9 cellular contexts compared by ENCODE assay signal in the genomic region with DNA sequence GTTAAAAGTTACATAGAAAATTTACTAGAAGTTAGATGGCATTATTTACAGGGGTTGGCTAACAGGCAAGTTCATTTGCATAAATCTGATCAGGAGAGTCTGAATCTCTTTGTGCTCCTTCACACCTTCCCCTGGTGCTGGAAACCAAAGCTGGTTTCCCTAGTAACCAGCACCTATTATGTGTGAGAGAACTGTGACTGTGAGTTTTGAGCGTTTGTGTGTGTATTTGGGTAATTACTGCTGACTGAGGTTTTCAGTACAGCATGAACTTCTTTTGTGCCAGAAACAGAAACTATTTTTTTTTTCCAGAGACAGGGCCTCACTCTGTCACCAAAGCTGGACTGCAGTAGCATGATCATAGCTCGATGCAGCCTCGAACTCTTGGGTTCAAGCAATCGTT. TPM values are rescaled to one million over a fixed set of nuclear protein-coding genes. Genes with fewer than 3 reads are reported as not detected.
DNase-seq lines count a peak whose midpoint lies in the region; ATAC-seq and TF ChIP-seq lines count a peak whose summit lies in the region.
"Had no signal": no experiment of that assay in that cellular context is flagged by ENCODE, and none has a peak within 500 bp of the region (broad histone marks: within the 10 kb centered on the region; RNA-seq: fewer than 3 reads in every experiment).

No MANE protein-coding gene starts in this region.

- CTCF ChIA-PET in CD8-positive, alpha-beta T cell (lab: Charles Lee): interaction anchor here (1.1 kb wide), 1 partner anchor 66 kb away, joined by 3 read pairs; a partner anchor contains a TSS
- CTCF ChIA-PET in activated CD4-positive, alpha-beta memory T cell treated with anti-CD3 and anti-CD28 coated beads for 36 hours (lab: Charles Lee): interaction anchor here (1.2 to 3.0 kb wide), 3 partner anchors 21 to 77 kb away, joined by 3 to 14 read pairs (median 3); no protein-coding TSS in a partner anchor

- H3K27me3 Mint-ChIP-seq in CD8-positive, alpha-beta T cell (ENCODE audit: low read depth): peaks cover 5% of the 10 kb centered on the region
- peaks cover 24% of the 10 kb centered on the region for H3K27me3 Mint-ChIP-seq in T-helper 2 cell treated with Interferon-gamma antibody and Interleukin-4, amounts not matched to agents 5 μg/mL and 100 μg/mL, for 36 hours (ENCODE audit: low read depth)
- H3K27me3 Mint-ChIP-seq in activated CD4-positive, alpha-beta memory T cell treated with anti-CD3 and anti-CD28 coated beads for 36 hours: no peaks in the 10 kb centered on the region

- intact Hi-C loops in CD8-positive, alpha-beta T cell (cut with DNase I, micrococcal nuclease): loop anchor here in 1 of 2 experiments (5.0 kb wide), 2 partner anchors 70 to 195 kb away; no protein-coding TSS in a partner anchor
- intact Hi-C loops in esophagus muscularis mucosa (cut with DNase I): no loop called here
- intact Hi-C loops in activated CD4-positive, alpha-beta memory T cell treated with anti-CD3 and anti-CD28 coated beads for 36 hours (cut with micrococcal nuclease): no loop called here

- H3K27ac Mint-ChIP-seq in CD8-positive, alpha-beta T cell: no peak overlapping the region
- H3K27ac Mint-ChIP-seq in T-helper 2 cell treated with Interferon-gamma antibody and Interleukin-4, amounts not matched to agents 5 μg/mL and 100 μg/mL, for 36 hours: no peak overlapping the region
- H3K27ac Mint-ChIP-seq in activated CD4-positive, alpha-beta memory T cell treated with anti-CD3 and anti-CD28 coated beads for 36 hours: no peak overlapping the region
- H3K27ac Mint-ChIP-seq: activated naive CD8-positive, alpha-beta T cell had no signal

- H3K27ac ChIP-seq in CD8-positive, alpha-beta T cell (ENCODE audit: low read depth, low read length): no peak overlapping the region
- peak overlapping the region; percentile 30 to 62 (median 42) for H3K27ac ChIP-seq in esophagus muscularis mucosa (replicated peaks in 1 of 4)

- POLR2A ChIA-PET in CD8-positive, alpha-beta T cell (lab: Charles Lee): no interaction called here
- POLR2A ChIA-PET in activated CD4-positive, alpha-beta memory T cell treated with anti-CD3 and anti-CD28 coated beads for 36 hours (lab: Charles Lee): interaction anchor here (0.6 to 0.7 kb wide), 2 partner anchors 11 to 74 kb away, joined by 3 to 4 read pairs; no protein-coding TSS in a partner anchor

- WGBS in esophagus muscularis mucosa: 43% methylated on average over 4 of the region's 4 CpGs

- H3K4me3 Mint-ChIP-seq in CD8-positive, alpha-beta T cell: no peak overlapping the region
- H3K4me3 Mint-ChIP-seq in T-helper 2 cell treated with Interferon-gamma antibody and Interleukin-4, amounts not matched to agents 5 μg/mL and 100 μg/mL, for 36 hours: no peak overlapping the region
- H3K4me3 Mint-ChIP-seq in activated CD4-positive, alpha-beta memory T cell treated with anti-CD3 and anti-CD28 coated beads for 36 hours: no peak overlapping the region
- H3K4me3 Mint-ChIP-seq: activated naive CD8-positive, alpha-beta T cell had no signal

- no peak for TF ChIP-seq EP300 in esophagus muscularis mucosa (IDR thresholded peaks at IDR 0.05)

- peaks cover 7% of the 10 kb centered on the region for H3K4me1 Mint-ChIP-seq in CD8-positive, alpha-beta T cell (ENCODE audit: low read depth)
- peaks cover 11% of the 10 kb centered on the region for H3K4me1 Mint-ChIP-seq in T-helper 2 cell treated with Interferon-gamma antibody and Interleukin-4, amounts not matched to agents 5 μg/mL and 100 μg/mL, for 36 hours (ENCODE audit: low read depth)
- H3K4me1 Mint-ChIP-seq in activated CD4-positive, alpha-beta memory T cell treated with anti-CD3 and anti-CD28 coated beads for 36 hours (ENCODE audit: low read depth): peaks cover 23% of the 10 kb centered on the region

- no peaks in the 10 kb centered on the region for H3K4me1 ChIP-seq in CD8-positive, alpha-beta T cell (ENCODE audit: insufficient read depth, low read length)
- peaks cover 15 to 49% (median 33%) of the 10 kb centered on the region in 4 donors for H3K4me1 ChIP-seq in esophagus muscularis mucosa

- no peaks in the 10 kb centered on the region for H3K9me3 ChIP-seq in CD8-positive, alpha-beta T cell (ENCODE audit: low read length)
- no peaks in the 10 kb centered on the region for H3K9me3 ChIP-seq in esophagus muscularis mucosa

- H3K36me3 ChIP-seq in CD8-positive, alpha-beta T cell (ENCODE audit: insufficient read depth, low read length): no peaks in the 10 kb centered on the region
- no peaks in the 10 kb centered on the region for H3K36me3 ChIP-seq in esophagus muscularis mucosa

- H3K4me3 ChIP-seq in CD8-positive, alpha-beta T cell (ENCODE audit: low read depth, low read length): no peak overlapping the region
- H3K4me3 ChIP-seq in esophagus muscularis mucosa: no peak overlapping the region

- peak; percentile 69 for ATAC-seq in CD8-positive, alpha-beta T cell
- ATAC-seq in GM19438 (IDR thresholded peaks at IDR 0.05; ENCODE audit: low read depth, unreplicated experiment) (peak; percentile 61), HG03280 (IDR thresholded peaks at IDR 0.05; ENCODE audit: unreplicated experiment) (peak; percentile 81)

- no peaks in the 10 kb centered on the region for H3K27me3 ChIP-seq in CD8-positive, alpha-beta T cell (ENCODE audit: insufficient read depth, low read length)
- no peaks in the 10 kb centered on the region for H3K27me3 ChIP-seq in esophagus muscularis mucosa

- DNase-seq in CD8-positive, alpha-beta T cell: peak in 3 of 7 experiments; percentile 4 to 28 (median 15)
- DNase-seq in esophagus muscularis mucosa (ENCODE audit: extremely low spot score): no peak
- no peak for DNase-seq in OCI-M1 (lab: John Stamatoyannopoulos, UW)
- DNase-seq in T-helper 2 cell treated with Interferon-gamma antibody and Interleukin-4, amounts not matched to agents 5 μg/mL and 100 μg/mL, for 36 hours (ENCODE audit: low spot score): no peak
- no peak for DNase-seq in NCI-H2227 treated with DMSO at 0.1 percent for 48 hours (lab: John Stamatoyannopoulos, UW)
- no peak for DNase-seq in activated CD4-positive, alpha-beta memory T cell treated with anti-CD3 and anti-CD28 coated beads for 36 hours

- TF ChIP-seq CTCF in CD8-positive, alpha-beta T cell (IDR thresholded peaks at IDR 0.05): no peak
- no peak for TF ChIP-seq CTCF in esophagus muscularis mucosa (IDR thresholded peaks at IDR 0.05)

- no peak for TF ChIP-seq POLR2A in esophagus muscularis mucosa (IDR thresholded peaks at IDR 0.05; ENCODE audit: low read depth)

- H3K36me3 Mint-ChIP-seq in CD8-positive, alpha-beta T cell: no peaks in the 10 kb centered on the region
- H3K36me3 Mint-ChIP-seq in T-helper 2 cell treated with Interferon-gamma antibody and Interleukin-4, amounts not matched to agents 5 μg/mL and 100 μg/mL, for 36 hours (ENCODE audit: low read depth): no peaks in the 10 kb centered on the region
- no peaks in the 10 kb centered on the region for H3K36me3 Mint-ChIP-seq in activated CD4-positive, alpha-beta memory T cell treated with anti-CD3 and anti-CD28 coated beads for 36 hours
- H3K36me3 Mint-ChIP-seq: activated naive CD8-positive, alpha-beta T cell had no signal

- no peaks in the 10 kb centered on the region for H3K9me3 Mint-ChIP-seq in CD8-positive, alpha-beta T cell
- H3K9me3 Mint-ChIP-seq in T-helper 2 cell treated with Interferon-gamma antibody and Interleukin-4, amounts not matched to agents 5 μg/mL and 100 μg/mL, for 36 hours: no peaks in the 10 kb centered on the region
- H3K9me3 Mint-ChIP-seq in activated CD4-positive, alpha-beta memory T cell treated with anti-CD3 and anti-CD28 coated beads for 36 hours: peaks cover 4% of the 10 kb centered on the region

RNA-seq across cellular contexts. Expression of a gene that starts 10.3 kb away (rescaled TPM):
- total RNA-seq in CD8-positive, alpha-beta T cell: not detected
- total RNA-seq in esophagus muscularis mucosa: under 1 TPM in 1 of 4 donors, not detected in 3; 0.33 TPM
- not detected for total RNA-seq in activated CD4-positive, alpha-beta memory T cell treated with anti-CD3 and anti-CD28 coated beads for 36 hours

RNA-seq across cellular contexts. Expression of a gene that starts 24.9 kb away (rescaled TPM):
- 1 to 10 TPM; 1.9 to 2.5 TPM for total RNA-seq in CD8-positive, alpha-beta T cell
- 10 to 100 TPM; 10.6 to 15.4 (median 11.9) TPM for total RNA-seq in esophagus muscularis mucosa
- 1 to 10 TPM; 5.2 to 5.5 TPM for total RNA-seq in activated CD4-positive, alpha-beta memory T cell treated with anti-CD3 and anti-CD28 coated beads for 36 hours

RNA-seq across cellular contexts. Expression of a gene that starts 39.7 kb away (rescaled TPM):
- total RNA-seq in CD8-positive, alpha-beta T cell: 1 to 10 TPM; 4.8 to 5.2 TPM
- total RNA-seq in esophagus muscularis mucosa: 1 to 10 TPM; 7.8 to 9.8 (median 8.8) TPM
- 10 to 100 TPM; 14.7 to 15.2 TPM for total RNA-seq in activated CD4-positive, alpha-beta memory T cell treated with anti-CD3 and anti-CD28 coated beads for 36 hours

RNA-seq across cellular contexts. Expression of a gene that starts 46.8 kb away (rescaled TPM):
- total RNA-seq in CD8-positive, alpha-beta T cell: 10 to 100 TPM; 15.0 to 16.1 TPM
- total RNA-seq in esophagus muscularis mucosa: 10 to 100 TPM; 13.0 to 23.3 (median 19.1) TPM
- 10 to 100 TPM; 10.1 to 10.9 TPM for total RNA-seq in activated CD4-positive, alpha-beta memory T cell treated with anti-CD3 and anti-CD28 coated beads for 36 hours
